Comparison of ENCODE assay signal across 12 cellular contexts in genomic region chr21:34570315-34570714, GRCh38. TPM values are rescaled to one million over a fixed set of nuclear protein-coding genes. Genes with fewer than 3 reads are reported as not detected.
"Had no signal": no experiment of that assay in that cellular context is flagged by ENCODE, and none has a peak within 500 bp of the region (broad histone marks: within the 10 kb centered on the region; RNA-seq: fewer than 3 reads in every experiment).

No MANE protein-coding gene starts in this region.

- H3K27ac ChIP-seq: adrenal gland, neural progenitor cell, pancreas had no signal

- DNase-seq: activated CD4-positive, alpha-beta T cell treated with anti-CD3 and anti-CD28 coated beads, Interleukin-2, amount 10 ng/mL, durations not matched to agents 7 days and 5 days; activated CD4-positive, CD25-positive, alpha-beta regulatory T cell; activated naive CD4-positive, alpha-beta T cell treated with anti-CD3 and anti-CD28 coated beads, Interleukin-2, amount 50 U/mL, for 16 hours; activated T-cell treated with anti-CD3 and anti-CD28 coated beads for 4 hours; adrenal gland; pancreas; stimulated activated CD4-positive, alpha-beta T cell treated with anti-CD3 and anti-CD28 coated beads, Interleukin-4, amount 100 ng/mL, for 1 hour; stimulated activated CD8-positive, alpha-beta memory T cell treated with anti-CD3 and anti-CD28 coated beads, Interleukin-4, amount 100 ng/mL, for 48 hours; T-helper 2 cell had no signal

- H3K4me3 ChIP-seq: adrenal gland, neural progenitor cell, pancreas had no signal

- FAIRE-seq: islet of Langerhans, pancreas had no signal

- H3K27me3 ChIP-seq: adrenal gland, neural progenitor cell, pancreas had no signal

- H3K36me3 ChIP-seq: adrenal gland, neural progenitor cell, pancreas had no signal

- H3K9me3 ChIP-seq: adrenal gland, pancreas had no signal

RNA-seq across cellular contexts. Expression of gene KCNE1, which starts 58.3 kb away (rescaled TPM):
- total RNA-seq: epithelial cell of proximal tubule had no signal
